In genomic region chr15:23039151-23039916, GRCh38 we compare ENCODE assay signal across 1 cellular context.
TF ChIP-seq lines count a peak whose summit lies in the region.

TUBGCP5 (minus strand) TSS chr15:23039569; CDS start chr15:23039543, 26 bp downstream.

TF ChIP-seq in GM12878, 131 proteins besides CTCF, POLR2A, EP300 and RAD21 (continued from another document and continues in another):
- no peak for TF ChIP-seq IRF3 (IDR thresholded peaks at IDR 0.05)
- no peak for TF ChIP-seq CUX1 (IDR thresholded peaks at IDR 0.05; ENCODE audit: insufficient replicate concordance, low read depth, low read length)
- TF ChIP-seq TCF7 (IDR thresholded peaks at IDR 0.05; ENCODE audit: borderline replicate concordance): no peak
- peak; percentile 58 for TF ChIP-seq RUNX3 (IDR thresholded peaks at IDR 0.05; ENCODE audit: low read length)
- no peak for TF ChIP-seq CEBPZ (IDR thresholded peaks at IDR 0.05; ENCODE audit: low read depth, low read length)
- TF ChIP-seq ZNF687 (IDR thresholded peaks at IDR 0.05): peak; percentile 65; the same call in 1 of the 2 replicates
- no peak for TF ChIP-seq ZNF622 (IDR thresholded peaks at IDR 0.05)
- no peak for TF ChIP-seq ZNF384 (IDR thresholded peaks at IDR 0.05; ENCODE audit: borderline replicate concordance, low read depth, low read length)
- 0 out of 2 replicates have a peak, but pooled peaks have one; percentile 54 for TF ChIP-seq ZBED1 (IDR thresholded peaks at IDR 0.05; ENCODE audit: borderline replicate concordance)
- no peak for TF ChIP-seq TARDBP (IDR thresholded peaks at IDR 0.05; ENCODE audit: borderline replicate concordance)
- TF ChIP-seq TCF3 (IDR thresholded peaks at IDR 0.05; ENCODE audit: borderline replicate concordance, insufficient read depth, low read depth, low read length): peak; percentile 39; the same call in 1 of the 2 replicates
- peak; percentile 25; the same call in 1 of the 2 replicates for TF ChIP-seq MAX (IDR thresholded peaks at IDR 0.05; ENCODE audit: low read depth, low read length)
- peak; percentile 64 for TF ChIP-seq IKZF1 (conservative IDR thresholded peaks at IDR 0.05)
- TF ChIP-seq E2F4 (IDR thresholded peaks at IDR 0.05; ENCODE audit: low read depth, low read length): peak; percentile 80
- TF ChIP-seq ATF2 (IDR thresholded peaks at IDR 0.05; ENCODE audit: low read length): peak; percentile 62
- peak; percentile 60 for TF ChIP-seq CREM (IDR thresholded peaks at IDR 0.05; ENCODE audit: low read depth)
- TF ChIP-seq LARP7 (IDR thresholded peaks at IDR 0.05): peak; percentile 90
- TF ChIP-seq IRF5 (IDR thresholded peaks at IDR 0.05; ENCODE audit: borderline replicate concordance): peak; percentile 94
- no peak for TF ChIP-seq NFIC (IDR thresholded peaks at IDR 0.05; ENCODE audit: low read depth, low read length)
- TF ChIP-seq ZNF24 (IDR thresholded peaks at IDR 0.05): no peak
- peak; percentile 95 for TF ChIP-seq TAF1 (IDR thresholded peaks at IDR 0.05; ENCODE audit: borderline replicate concordance, low read depth, low read length)
- TF ChIP-seq STAT3 (IDR thresholded peaks at IDR 0.05; ENCODE audit: low read depth, low read length): no peak
- TF ChIP-seq PML (IDR thresholded peaks at IDR 0.05; ENCODE audit: low read length): peak; percentile 61; the same call in 1 of the 2 replicates
- no peak for TF ChIP-seq SKIL (IDR thresholded peaks at IDR 0.05; ENCODE audit: low read depth, poor library complexity, severe bottlenecking)
- TF ChIP-seq ZSCAN29 (IDR thresholded peaks at IDR 0.05): 0 out of 2 replicates have a peak, but pooled peaks have one; percentile 53
- TF ChIP-seq ESRRA (IDR thresholded peaks at IDR 0.05; ENCODE audit: low read length): no peak
- TF ChIP-seq POU2F2 (IDR thresholded peaks at IDR 0.05; ENCODE audit: borderline replicate concordance, low read depth, low read length): peak; percentile 82; the same call in 2 of the 3 replicates
- TF ChIP-seq POLR2AphosphoS2 (IDR thresholded peaks at IDR 0.05; ENCODE audit: low read depth, low read length): peak; percentile 92
- TF ChIP-seq TCF12 (IDR thresholded peaks at IDR 0.05; ENCODE audit: low read depth, low read length): no peak
- no peak for TF ChIP-seq STAT1 (conservative IDR thresholded peaks at IDR 0.05)
